In the genomic region with DNA sequence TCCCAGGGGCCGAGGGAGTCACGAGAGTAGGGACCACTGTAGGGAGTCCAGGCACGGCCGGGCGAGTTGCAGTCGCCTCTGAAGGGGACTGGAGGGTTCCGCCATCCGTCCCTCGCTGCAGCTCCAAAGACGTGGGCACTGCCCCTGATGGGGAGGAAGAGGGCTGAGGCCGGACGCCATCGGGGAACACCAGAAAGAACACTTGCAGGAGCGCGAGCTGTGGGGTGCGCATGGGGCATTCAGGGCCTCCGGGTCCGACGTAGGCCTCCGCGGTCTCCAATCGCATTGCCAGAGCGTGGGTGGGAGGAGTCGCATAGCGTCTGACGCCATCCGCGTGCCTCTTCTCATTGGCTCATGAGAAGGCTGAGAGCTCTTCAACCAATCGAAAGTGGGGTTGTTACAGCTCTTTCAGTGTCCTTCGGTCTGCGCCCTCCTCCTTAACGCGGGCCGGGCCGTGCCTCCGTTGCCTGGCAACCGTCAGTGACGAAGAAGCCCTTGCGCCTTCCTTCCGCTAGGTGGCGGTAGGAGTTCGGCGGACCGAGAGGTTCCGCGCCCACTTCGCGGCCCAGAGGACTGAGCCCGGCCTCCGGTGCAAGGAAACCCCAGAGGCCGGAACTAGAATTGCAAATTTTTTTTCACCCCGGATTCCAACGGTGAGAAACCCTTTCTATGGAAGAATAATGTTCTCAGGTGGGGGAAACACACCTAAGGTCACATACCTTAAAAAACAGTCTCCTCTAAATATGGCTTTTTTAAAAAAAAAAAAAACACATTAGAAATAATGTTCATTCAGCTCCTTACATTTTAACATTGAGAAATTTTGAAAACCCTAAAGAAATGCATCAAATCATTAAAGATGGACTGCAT, we compare ENCODE assay signal across 8 cellular contexts. TPM values are rescaled to one million over a fixed set of nuclear protein-coding genes. Genes with fewer than 3 reads are reported as not detected.
DNase-seq lines count a peak whose midpoint lies in the region; ATAC-seq lines count a peak whose summit lies in the region.

Gene TCTN3, minus strand, starts transcription at position 260 of the 867 bp plus-strand sequence. Its CDS starts 28 bp downstream, at position 232.

- H3K27ac ChIP-seq in naive thymus-derived CD4-positive, alpha-beta T cell (ENCODE audit: low read depth, low read length), result peak within 1 kb of the TSS; percentile 95

- DNase-seq in Daoy (ENCODE audit: low read depth), result peak; percentile 99
- DNase-seq in Kasumi-1 (lab: John Stamatoyannopoulos, UW), result peak; percentile 100
- DNase-seq in RPMI7951 (ENCODE audit: low read depth), result peak; percentile 99
- peak; percentile 84 to 96 for DNase-seq in activated T-helper 1 cell treated with anti-CD3 and anti-CD28 coated beads, Interleukin-2, amount 50 U/mL, for 16 hours (ENCODE audit: low read depth in 1 of 2, low spot score in 1 of 2)
- DNase-seq in fibroblast of gingiva (ENCODE audit: low read depth), result peak; percentile 99
- DNase-seq in naive thymus-derived CD4-positive, alpha-beta T cell, result peak; percentile 85 to 98 (median 97)
- DNase-seq in stimulated activated naive CD4-positive, alpha-beta T cell (lab: John Stamatoyannopoulos, UW), result peak; percentile 85 to 98 (median 96)

- ATAC-seq in GM21825 (IDR thresholded peaks at IDR 0.05; ENCODE audit: unreplicated experiment), result peak; percentile 99
- ATAC-seq in naive thymus-derived CD4-positive, alpha-beta T cell, result peak; percentile 98

- CTCF ChIA-PET in naive thymus-derived CD4-positive, alpha-beta T cell (lab: Charles Lee), result interaction anchor here (0.6 to 3.0 kb wide), 24 partner anchors 8 to 605 kb away, joined by 3 to 23 read pairs (median 4); partner anchors contain the start of gene CC2D2B

- peaks cover 0 to 4% (median 0%) of the 10 kb centered on the region in 11 donors for H3K9me3 Mint-ChIP-seq in naive thymus-derived CD4-positive, alpha-beta T cell

- peak within 1 kb of the TSS; percentile 93 for H3K4me3 ChIP-seq in naive thymus-derived CD4-positive, alpha-beta T cell (ENCODE audit: low read length)

- peak within 1 kb of the TSS; percentile 89 to 99 (median 96) for H3K4me3 Mint-ChIP-seq in naive thymus-derived CD4-positive, alpha-beta T cell

- POLR2A ChIA-PET in naive thymus-derived CD4-positive, alpha-beta T cell (lab: Charles Lee), result interaction anchor here (0.6 to 2.9 kb wide), 10 partner anchors 30 to 1138 kb away, joined by 3 to 13 read pairs (median 4); partner anchors contain the start of genes ALDH18A1, LCOR and ZNF518A

- no peaks in the 10 kb centered on the region for H3K27me3 ChIP-seq in naive thymus-derived CD4-positive, alpha-beta T cell (ENCODE audit: control insufficient read depth in 2 of 2, insufficient read depth in 2 of 2, low read length in 2 of 2)

- peaks cover 0 to 27% (median 0%) of the 10 kb centered on the region in 3 experiments for H3K36me3 ChIP-seq in naive thymus-derived CD4-positive, alpha-beta T cell (ENCODE audit: control insufficient read depth in 2 of 3, insufficient read depth in 3 of 3, low read length in 3 of 3)

- H3K4me1 Mint-ChIP-seq in naive thymus-derived CD4-positive, alpha-beta T cell, result peaks cover 27 to 51% (median 42%) of the 10 kb centered on the region in 7 donors

- H3K36me3 Mint-ChIP-seq in naive thymus-derived CD4-positive, alpha-beta T cell, result peaks cover 4 to 28% (median 5%) of the 10 kb centered on the region in 5 donors

- peak within 1 kb of the TSS; percentile 91 to 98 (median 96) for H3K27ac Mint-ChIP-seq in naive thymus-derived CD4-positive, alpha-beta T cell

- peaks cover 11 to 15% of the 10 kb centered on the region in 2 donors for H3K4me1 ChIP-seq in naive thymus-derived CD4-positive, alpha-beta T cell (ENCODE audit: control insufficient read depth in 2 of 2, insufficient read depth in 2 of 2, low read length in 2 of 2)

- H3K27me3 Mint-ChIP-seq in naive thymus-derived CD4-positive, alpha-beta T cell, result peaks cover 0 to 9% (median 2%) of the 10 kb centered on the region in 5 donors

- intact Hi-C loops in naive thymus-derived CD4-positive, alpha-beta T cell (cut with micrococcal nuclease), result loop anchor here (1.0 to 10.0 kb wide), 19 partner anchors 38 to 1992 kb away; partner anchors contain the start of genes ALDH18A1 (in 2 of the 2), CC2D2B (in 2 of the 2), CCNJ (in 2 of the 2) and SORBS1 (in 2 of the 2)

- no peaks in the 10 kb centered on the region for H3K9me3 ChIP-seq in naive thymus-derived CD4-positive, alpha-beta T cell (ENCODE audit: control insufficient read depth in 2 of 3, low read length in 3 of 3)

RNA-seq across cellular contexts. Expression of gene TCTN3, which starts in this region (rescaled TPM):
- 16.9 and 25.2 TPM in 2 replicates for total RNA-seq in Daoy (2014; rRNA removed; shearing (Covaris generic))
- total RNA-seq in RPMI7951 (2014; rRNA removed; shearing (Covaris generic)), result 31.1 and 35.8 TPM in 2 replicates
- total RNA-seq in naive thymus-derived CD4-positive, alpha-beta T cell, result 10 to 100 TPM; 16.2 to 38.3 (median 22.2) TPM
- 10 to 100 TPM; 55.0 to 60.7 TPM for polyA plus RNA-seq in naive thymus-derived CD4-positive, alpha-beta T cell

Comparison
In these comparisons a context has a peak if more than half of its experiments do, and no peak if none do; other contexts are left out.
1. Peak in every context shown above with its lines: DNase-seq, ATAC-seq, H3K4me3 ChIP-seq and H3K27ac ChIP-seq.